Comparison of ENCODE assay signal across 25 cellular contexts in the genomic region with DNA sequence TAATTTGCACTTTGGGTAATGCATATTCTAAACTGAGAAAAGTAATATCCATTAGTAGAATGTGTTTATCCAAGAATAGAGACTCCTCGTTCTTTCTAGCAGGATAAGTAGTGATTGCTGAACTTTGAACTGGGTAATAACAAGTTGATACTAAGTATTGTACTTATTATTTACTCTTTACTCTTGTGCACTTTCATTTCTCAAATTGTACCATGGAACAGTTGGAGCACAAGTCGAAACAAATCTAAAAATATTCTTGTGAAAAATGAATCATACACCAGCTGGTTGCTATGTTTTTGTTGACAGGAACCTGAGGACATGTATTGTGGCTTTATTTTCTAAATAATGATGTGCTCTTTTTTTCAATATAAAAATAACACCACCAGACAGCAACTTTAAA.
DNase-seq lines count a peak whose midpoint lies in the region; ATAC-seq and TF ChIP-seq lines count a peak whose summit lies in the region.
"Had no signal": no experiment of that assay in that cellular context is flagged by ENCODE, and none has a peak within 500 bp of the region (broad histone marks: within the 10 kb centered on the region; RNA-seq: fewer than 3 reads in every experiment).

No MANE protein-coding gene starts in this region.

- no peaks in the 10 kb centered on the region for H3K9me3 ChIP-seq in muscle layer of duodenum (ENCODE audit: control insufficient read depth in 1 of 2, low read length in 2 of 2)
- H3K9me3 ChIP-seq: adrenal gland, right atrium auricular region, SK-N-SH, vagina had no signal

- no peak for DNase-seq in ecto neural progenitor cell (ENCODE audit: low spot score)
- DNase-seq in NOMO-1 treated with DMSO at 0.1 percent for 48 hours (lab: John Stamatoyannopoulos, UW; ENCODE audit: unreplicated experiment), result no peak
- DNase-seq in GM20000 (ENCODE audit: low spot score), result no peak
- DNase-seq in stimulated activated CD4-positive, alpha-beta T cell treated with anti-CD3 and anti-CD28 coated beads, Interleukin-1b, Interleukin-23, amount 100 ng/mL, for 48 hours, result no peak
- DNase-seq: activated CD4-positive, alpha-beta T cell treated with anti-CD3 and anti-CD28 coated beads, Interleukin-2, amount 50 U/mL, for 48 hours; activated gamma-delta T cell treated with Interleukin-2 at 50 U/mL for 16 hours; activated T-cell treated with anti-CD3 and anti-CD28 coated beads for 4 hours; adrenal gland; CD4-positive, CD25-positive, alpha-beta regulatory T cell; DMS153; NCI-H1436; NCI-H2171 treated with DMSO at 0.1 percent for 48 hours; NCI-H526; occipital lobe; RPMI8226; SK-N-SH had no signal

- peak; percentile 46 for ATAC-seq in GM18511 (IDR thresholded peaks at IDR 0.05; ENCODE audit: unreplicated experiment)
- ATAC-seq in GM21717 (IDR thresholded peaks at IDR 0.05; ENCODE audit: unreplicated experiment), result peak; percentile 40
- peak; percentile 51 for ATAC-seq in HG03442 (IDR thresholded peaks at IDR 0.05; ENCODE audit: unreplicated experiment)

- H3K27ac ChIP-seq in muscle layer of duodenum (ENCODE audit: low read length), result peak overlapping the region; percentile 32
- H3K27ac ChIP-seq: adrenal gland, cardiac muscle cell, HL-60, right atrium auricular region, vagina had no signal

- TF ChIP-seq CTCF in GM20000 (IDR thresholded peaks at IDR 0.05; ENCODE audit: extremely low read depth, missing control alignments), result no peak

- peaks cover 0 to 7% of the 10 kb centered on the region in 2 donors for H3K4me1 ChIP-seq in muscle layer of duodenum (ENCODE audit: control insufficient read depth in 1 of 2, insufficient read depth in 2 of 2, low read length in 2 of 2)
- H3K4me1 ChIP-seq: adrenal gland, right atrium auricular region, vagina had no signal

- H3K36me3 ChIP-seq in muscle layer of duodenum (ENCODE audit: control insufficient read depth in 1 of 2, insufficient read depth in 2 of 2, low read length in 2 of 2), result no peaks in the 10 kb centered on the region
- H3K36me3 ChIP-seq: adrenal gland, cardiac muscle cell, right atrium auricular region, vagina had no signal

- H3K4me3 ChIP-seq in muscle layer of duodenum (ENCODE audit: low read depth in 1 of 2, low read length in 2 of 2), result no peak overlapping the region
- H3K4me3 ChIP-seq: adrenal gland, cardiac muscle cell, lung, right atrium auricular region, vagina had no signal

- H3K27me3 ChIP-seq in muscle layer of duodenum (ENCODE audit: low read depth, low read length), result no peaks in the 10 kb centered on the region
- H3K27me3 ChIP-seq: adrenal gland, cardiac muscle cell, right atrium auricular region, vagina had no signal
